8 cellular contexts compared by ENCODE assay signal in the genomic region with DNA sequence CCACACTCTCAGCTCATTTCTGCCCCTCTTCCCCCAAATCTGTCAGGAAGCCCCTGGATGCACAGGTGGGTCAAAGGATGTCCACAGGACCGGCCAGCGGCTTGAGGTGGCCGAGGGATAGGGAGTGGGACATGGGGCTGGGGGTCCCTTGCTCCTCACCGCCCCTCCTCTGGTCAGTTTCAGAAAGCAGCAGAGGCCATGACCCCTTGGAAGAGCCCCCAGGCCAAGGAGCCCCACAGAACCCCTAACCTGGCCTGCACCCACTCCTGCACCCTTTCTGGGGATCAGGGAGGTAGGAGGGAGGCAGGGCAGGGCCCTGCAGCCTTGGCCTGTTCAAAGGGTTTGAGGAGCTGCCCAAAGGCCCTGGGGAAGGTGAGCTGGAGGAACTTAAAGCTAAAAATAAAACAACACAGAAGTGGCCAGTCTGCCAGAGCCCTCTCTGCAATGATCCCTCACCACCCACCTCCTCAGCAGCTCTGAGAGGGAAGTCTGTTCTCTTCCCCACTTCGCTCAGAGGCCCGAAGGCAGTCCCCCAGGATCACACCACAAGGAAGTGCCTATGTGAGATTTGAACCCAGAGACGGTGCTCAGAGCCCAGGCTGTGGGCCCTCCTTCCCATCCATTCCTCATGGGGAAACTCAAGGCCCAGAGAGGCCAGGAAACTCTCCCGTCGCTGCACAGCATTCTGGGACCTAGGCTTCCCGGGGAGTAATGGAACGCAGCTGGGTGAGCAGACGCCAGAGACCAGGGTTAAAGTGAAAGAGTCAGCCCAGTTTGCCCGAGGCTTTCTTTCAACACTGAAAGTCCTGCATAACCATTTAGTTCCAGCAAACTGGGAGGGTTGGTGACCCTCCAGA. TPM values are rescaled to one million over a fixed set of nuclear protein-coding genes. Genes with fewer than 3 reads are reported as not detected.
DNase-seq lines count a peak whose midpoint lies in the region; ATAC-seq, FAIRE-seq and TF ChIP-seq lines count a peak whose summit lies in the region.

No MANE protein-coding gene starts in this region.

- peaks cover 22% of the 10 kb centered on the region for H3K9me3 ChIP-seq in WERI-Rb-1 (ENCODE audit: severe bottlenecking)

- no peak overlapping the region for H3K4me3 ChIP-seq in WERI-Rb-1 (ENCODE audit: low read depth, low read length)

- H3K36me3 ChIP-seq in WERI-Rb-1 = peaks cover 3% of the 10 kb centered on the region; the same call in 1 of the 2 replicates

- intact Hi-C loops in sciatic nerve (cut with DNase I) = no loop called here

- H3K27ac ChIP-seq in WERI-Rb-1 = peak overlapping the region; percentile 17

- peak; percentile 8 for ATAC-seq in sciatic nerve
- no peak for ATAC-seq in GM18907 (IDR thresholded peaks at IDR 0.05; ENCODE audit: unreplicated experiment)
- no peak for ATAC-seq in esophagus mucosa

- DNase-seq in Daoy (ENCODE audit: low read depth) (peak; percentile 44), WERI-Rb-1 (no peak), fibroblast of peridontal ligament (ENCODE audit: extremely low read depth) (peak; percentile 47), sciatic nerve (ENCODE audit: low spot score) (no peak), frontal cortex (ENCODE audit: low spot score in 2 of 2) (no peak), GM10266 (ENCODE audit: extremely low spot score) (no peak)

- no peaks in the 10 kb centered on the region for H3K27me3 ChIP-seq in WERI-Rb-1 (ENCODE audit: insufficient read depth, low read depth, severe bottlenecking)

- no peak for TF ChIP-seq CTCF in WERI-Rb-1 (IDR thresholded peaks at IDR 0.05; ENCODE audit: low read depth, low read length)
- no peak for TF ChIP-seq CTCF in GM10266 (IDR thresholded peaks at IDR 0.05; ENCODE audit: control insufficient read depth, insufficient read depth, low read depth, missing control alignments)

- FAIRE-seq in frontal cortex (lab: Jason Lieb, UNC) = no peak

RNA-seq across cellular contexts. Expression of a gene that starts 0.9 kb away (rescaled TPM):
- total RNA-seq in Daoy (2014; rRNA removed; shearing (Covaris generic)) = 2.6 and 4.1 TPM in 2 replicates
- total RNA-seq in sciatic nerve (285 TPM), frontal cortex (0.82 TPM), esophagus mucosa (14.3 TPM)

RNA-seq across cellular contexts. Expression of a gene that starts 23.9 kb away (rescaled TPM):
- total RNA-seq in Daoy (2014; rRNA removed; shearing (Covaris generic)) = 37.5 and 73.4 TPM in 2 replicates
- total RNA-seq in sciatic nerve (61.0 TPM), frontal cortex (25.7 TPM), esophagus mucosa (39.9 TPM)

RNA-seq across cellular contexts. Expression of a gene that starts 45.9 kb away (rescaled TPM):
- 11.3 and 12.7 TPM in 2 replicates for total RNA-seq in Daoy (2014; rRNA removed; shearing (Covaris generic))
- total RNA-seq in sciatic nerve = 108 TPM
- total RNA-seq in frontal cortex = 28.5 TPM
- total RNA-seq in esophagus mucosa = 13.0 TPM

RNA-seq across cellular contexts. Expression of a gene that starts 50.9 kb away (rescaled TPM):
- total RNA-seq in Daoy (2014; rRNA removed; shearing (Covaris generic)) = 117 and 120 TPM in 2 replicates
- total RNA-seq in sciatic nerve = 69.7 TPM
- 18.3 TPM for total RNA-seq in frontal cortex
- 28.3 TPM for total RNA-seq in esophagus mucosa

Comparison
In these comparisons a context has a peak if more than half of its experiments do, and no peak if none do; other contexts are left out.
1. DNase-seq: peak in Daoy (single experiment) and fibroblast of peridontal ligament (single experiment); none in WERI-Rb-1 (single experiment), sciatic nerve (single experiment), frontal cortex (0 of 2) and GM10266 (single experiment).
2. RNA of a gene that starts 0.9 kb away (total RNA-seq): 285 TPM in sciatic nerve (single experiment); 14.3 TPM in esophagus mucosa (single experiment), 2.6 to 4.1 TPM in Daoy and 0.82 TPM in frontal cortex (single experiment); every median in the first group is over 10 times any median in the second.